2 cellular contexts compared by ENCODE assay signal in the genomic region with DNA sequence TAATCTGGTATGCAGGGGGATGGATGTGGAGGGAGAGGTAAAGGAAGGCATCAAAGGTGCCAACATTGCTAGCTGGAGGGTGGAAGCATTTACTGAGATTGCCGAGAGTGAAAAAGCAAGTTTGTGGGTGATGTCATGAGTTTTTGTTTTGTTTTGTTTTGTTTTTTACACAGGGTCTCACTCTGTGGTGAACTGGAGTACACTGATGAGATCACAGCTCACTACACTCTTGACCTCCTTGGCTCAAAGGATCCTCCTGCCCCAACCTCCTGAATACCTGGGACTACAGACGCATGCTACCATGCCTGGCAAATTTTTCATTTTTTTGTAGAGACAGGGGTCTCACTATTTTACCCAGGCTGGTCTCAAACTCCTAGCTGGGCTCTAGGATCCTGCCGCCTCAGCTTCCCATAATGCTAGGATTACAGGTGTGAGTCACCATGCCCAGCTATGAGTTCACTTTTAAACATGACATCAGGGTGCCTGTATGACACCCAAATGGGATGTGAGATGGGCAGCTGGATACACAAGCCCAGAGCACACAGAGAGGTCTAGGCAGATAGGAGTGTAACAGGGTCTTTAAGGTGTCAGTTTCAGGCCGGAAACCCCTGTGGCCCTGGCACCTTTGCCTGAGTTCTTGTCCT.
TF ChIP-seq lines count a peak whose summit lies in the region.

No MANE protein-coding gene starts in this region.

TF ChIP-seq in IMR-90, 13 proteins besides CTCF, POLR2A, EP300 and RAD21:
- no peak for TF ChIP-seq BHLHE40 (IDR thresholded peaks at IDR 0.05; ENCODE audit: low read depth, low read length)
- TF ChIP-seq SMC3 (IDR thresholded peaks at IDR 0.05; ENCODE audit: low read depth, low read length): no peak
- no peak for TF ChIP-seq RFX5 (IDR thresholded peaks at IDR 0.05; ENCODE audit: low read depth, low read length)
- no peak for TF ChIP-seq MAFK (IDR thresholded peaks at IDR 0.05; ENCODE audit: low read depth, low read length)
- TF ChIP-seq, protein P1, sequence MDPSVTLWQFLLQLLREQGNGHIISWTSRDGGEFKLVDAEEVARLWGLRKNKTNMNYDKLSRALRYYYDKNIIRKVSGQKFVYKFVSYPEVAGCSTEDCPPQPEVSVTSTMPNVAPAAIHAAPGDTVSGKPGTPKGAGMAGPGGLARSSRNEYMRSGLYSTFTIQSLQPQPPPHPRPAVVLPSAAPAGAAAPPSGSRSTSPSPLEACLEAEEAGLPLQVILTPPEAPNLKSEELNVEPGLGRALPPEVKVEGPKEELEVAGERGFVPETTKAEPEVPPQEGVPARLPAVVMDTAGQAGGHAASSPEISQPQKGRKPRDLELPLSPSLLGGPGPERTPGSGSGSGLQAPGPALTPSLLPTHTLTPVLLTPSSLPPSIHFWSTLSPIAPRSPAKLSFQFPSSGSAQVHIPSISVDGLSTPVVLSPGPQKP (IDR thresholded peaks at IDR 0.05; ENCODE audit: borderline replicate concordance, low read depth, low read length): no peak
- TF ChIP-seq FOS (IDR thresholded peaks at IDR 0.05; ENCODE audit: low read depth, low read length): no peak
- no peak for TF ChIP-seq MAZ (IDR thresholded peaks at IDR 0.05; ENCODE audit: borderline replicate concordance, low read depth, low read length)
- TF ChIP-seq RCOR1 (IDR thresholded peaks at IDR 0.05; ENCODE audit: insufficient replicate concordance, low read length): no peak
- TF ChIP-seq, protein P2, sequence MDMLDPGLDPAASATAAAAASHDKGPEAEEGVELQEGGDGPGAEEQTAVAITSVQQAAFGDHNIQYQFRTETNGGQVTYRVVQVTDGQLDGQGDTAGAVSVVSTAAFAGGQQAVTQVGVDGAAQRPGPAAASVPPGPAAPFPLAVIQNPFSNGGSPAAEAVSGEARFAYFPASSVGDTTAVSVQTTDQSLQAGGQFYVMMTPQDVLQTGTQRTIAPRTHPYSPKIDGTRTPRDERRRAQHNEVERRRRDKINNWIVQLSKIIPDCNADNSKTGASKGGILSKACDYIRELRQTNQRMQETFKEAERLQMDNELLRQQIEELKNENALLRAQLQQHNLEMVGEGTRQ (IDR thresholded peaks at IDR 0.05; ENCODE audit: low read depth, low read length): no peak
- no peak for TF ChIP-seq CHD1 (IDR thresholded peaks at IDR 0.05; ENCODE audit: low read depth, low read length)
- TF ChIP-seq CEBPB (IDR thresholded peaks at IDR 0.05; ENCODE audit: low read depth, low read length): no peak
- TF ChIP-seq NFE2L2 (IDR thresholded peaks at IDR 0.05; ENCODE audit: low read depth, low read length): no peak
- TF ChIP-seq MXI1 (IDR thresholded peaks at IDR 0.05; ENCODE audit: borderline replicate concordance, low read depth, low read length): no peak

TF ChIP-seq in H1, 55 proteins besides CTCF, POLR2A, EP300 and RAD21:
- TF ChIP-seq TEAD4 (IDR thresholded peaks at IDR 0.05; ENCODE audit: low read depth, low read length) (no peak), NRF1 (IDR thresholded peaks at IDR 0.05; ENCODE audit: low read depth, low read length) (no peak), YY1 (IDR thresholded peaks at IDR 0.05; ENCODE audit: low read depth, low read length) (no peak), CTBP2 (IDR thresholded peaks at IDR 0.05; ENCODE audit: borderline replicate concordance, insufficient read depth, insufficient read length, low read length) (no peak), BACH1 (IDR thresholded peaks at IDR 0.05; ENCODE audit: low read length) (no peak), ZNF274 (IDR thresholded peaks at IDR 0.05; ENCODE audit: borderline replicate concordance, extremely low read depth, low read length) (no peak), CREB1 (IDR thresholded peaks at IDR 0.05) (no peak), SIRT6 (IDR thresholded peaks at IDR 0.05; ENCODE audit: low read length) (no peak), EZH2 (IDR thresholded peaks at IDR 0.05; ENCODE audit: low read depth, low read length, severe bottlenecking) (no peak), RFX5 (IDR thresholded peaks at IDR 0.05; ENCODE audit: borderline replicate concordance, low read depth, low read length) (no peak), SIX5 (IDR thresholded peaks at IDR 0.05; ENCODE audit: low read depth, low read length) (no peak), POU5F1 (IDR thresholded peaks at IDR 0.05; ENCODE audit: low read depth, low read length) (no peak), HDAC6 (IDR thresholded peaks at IDR 0.05; ENCODE audit: low read depth, low read length) (no peak), KDM4A (IDR thresholded peaks at IDR 0.05; ENCODE audit: low read depth, low read length, severe bottlenecking) (no peak), KDM5A (IDR thresholded peaks at IDR 0.05; ENCODE audit: low read length) (no peak), HDAC2 (IDR thresholded peaks at IDR 0.05; ENCODE audit: borderline replicate concordance in 1 of 2, low read depth in 2 of 2, low read length in 2 of 2) (no peak), RXRA (IDR thresholded peaks at IDR 0.05; ENCODE audit: insufficient read depth, low read depth, low read length) (no peak), BCL11A (IDR thresholded peaks at IDR 0.05; ENCODE audit: low read depth in 2 of 2, low read length in 2 of 2) (no peak)
TF ChIP-seq in H1: peak in this region for 0.
